In genomic region chr19:40219721-40220276, GRCh38 we compare ENCODE assay signal across 1 cellular context.
TF ChIP-seq lines count a peak whose summit lies in the region.

No MANE protein-coding gene starts in this region.

TF ChIP-seq in HEK293, 187 proteins besides CTCF, POLR2A, EP300 and RAD21 (continued from another document):
- TF ChIP-seq ZNF280C (tag by site-specific recombination; IDR thresholded peaks at IDR 0.05) (no peak), YY1 (tag by site-specific recombination; IDR thresholded peaks at IDR 0.05) (no peak), BCL11A (tag by site-specific recombination; IDR thresholded peaks at IDR 0.05; ENCODE audit: low read depth) (peak; percentile 82), ZNF423 (tag by site-specific recombination; IDR thresholded peaks at IDR 0.05) (no peak), ZNF335 (tag by site-specific recombination; conservative IDR thresholded peaks at IDR 0.05) (peak; percentile 93), ZNF558 (tag by site-specific recombination; IDR thresholded peaks at IDR 0.05) (peak; percentile 80; the same call in 1 of the 2 replicates), GLIS1 (tag by site-specific recombination; IDR thresholded peaks at IDR 0.05) (peak; percentile 81), ZNF223 (tag by site-specific recombination; IDR thresholded peaks at IDR 0.05) (no peak), ZNF626 (tag by site-specific recombination; IDR thresholded peaks at IDR 0.05) (no peak), ZNF26 (tag by site-specific recombination; IDR thresholded peaks at IDR 0.05) (no peak), OVOL3 (tag by site-specific recombination; IDR thresholded peaks at IDR 0.05) (no peak), ZBTB11 (tag by site-specific recombination; conservative IDR thresholded peaks at IDR 0.05; ENCODE audit: low read depth) (no peak), ZNF16 (tag by site-specific recombination; IDR thresholded peaks at IDR 0.05; ENCODE audit: low read depth) (no peak), ZSCAN18 (tag by site-specific recombination; IDR thresholded peaks at IDR 0.05) (no peak), ZNF645 (tag by site-specific recombination; IDR thresholded peaks at IDR 0.05) (no peak), REPIN1 (tag by site-specific recombination; IDR thresholded peaks at IDR 0.05; ENCODE audit: low read depth) (no peak), MYNN (tag by site-specific recombination; IDR thresholded peaks at IDR 0.05; ENCODE audit: borderline replicate concordance) (no peak), INSM2 (tag by site-specific recombination; IDR thresholded peaks at IDR 0.05) (peak; percentile 85; the same call in 1 of the 2 replicates), ZNF274 (IDR thresholded peaks at IDR 0.05; ENCODE audit: low read length) (no peak), ZNF274 (tag by site-specific recombination; IDR thresholded peaks at IDR 0.05; ENCODE audit: borderline replicate concordance) (no peak), ZNF391 (tag by site-specific recombination; IDR thresholded peaks at IDR 0.05; ENCODE audit: borderline replicate concordance, low read depth) (peak; percentile 90), OSR2 (tag by site-specific recombination; IDR thresholded peaks at IDR 0.05) (peak; percentile 11; the same call in 1 of the 2 replicates), ZNF394 (tag by site-specific recombination; IDR thresholded peaks at IDR 0.05; ENCODE audit: borderline replicate concordance) (peak; percentile 83), ZSCAN16 (tag by site-specific recombination; IDR thresholded peaks at IDR 0.05) (no peak), ZNF449 (tag by site-specific recombination; IDR thresholded peaks at IDR 0.05) (no peak), ZNF658 (tag by site-specific recombination; IDR thresholded peaks at IDR 0.05) (no peak), ZNF302 (tag by site-specific recombination; IDR thresholded peaks at IDR 0.05; ENCODE audit: low read depth) (no peak), ZNF473 (tag by site-specific recombination; IDR thresholded peaks at IDR 0.05) (no peak), ZNF639 (tag by site-specific recombination; IDR thresholded peaks at IDR 0.05) (peak; percentile 90), ZNF174 (tag by site-specific recombination; IDR thresholded peaks at IDR 0.05) (no peak)
